16 cellular contexts compared by ENCODE assay signal in the genomic region with DNA sequence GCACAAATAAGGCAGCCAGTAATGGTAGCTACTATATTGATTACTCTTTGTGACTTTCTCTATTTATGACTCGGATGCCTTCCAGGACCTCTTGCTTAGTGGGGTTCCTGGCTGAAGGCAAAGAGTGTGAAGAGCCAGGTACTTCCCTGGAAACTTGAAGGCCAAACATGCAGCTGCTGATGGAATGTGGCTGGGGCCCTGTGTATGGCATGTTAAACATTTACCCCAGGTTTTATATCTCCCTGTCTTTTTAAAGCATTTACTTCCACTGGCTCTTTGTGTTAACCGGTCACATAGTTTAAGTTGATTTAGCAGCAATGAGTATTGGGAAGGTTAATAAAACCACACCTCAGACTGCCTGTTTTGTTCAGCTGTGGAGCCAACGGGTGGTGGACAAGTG.
"Had no signal": no experiment of that assay in that cellular context is flagged by ENCODE, and none has a peak within 500 bp of the region (broad histone marks: within the 10 kb centered on the region; RNA-seq: fewer than 3 reads in every experiment).

No MANE protein-coding gene starts in this region.

- H3K36me3 Mint-ChIP-seq: WTC11 had no signal

- H3K9me3 ChIP-seq: right atrium auricular region, tibial nerve had no signal

- ATAC-seq: activated CD4-positive, alpha-beta T cell treated with anti-CD3 and anti-CD28 coated beads for 36 hours; activated CD8-positive, alpha-beta T cell treated with anti-CD3 and anti-CD28 coated beads for 36 hours; activated T-helper 17 cell treated with anti-CD3 and anti-CD28 coated beads, Interleukin-2, amount 50 U/mL, for 72 hours; effector memory CD8-positive, alpha-beta T cell; left ventricle myocardium superior; WTC11 had no signal

- H3K27ac ChIP-seq: right atrium auricular region, tibial nerve had no signal

- H3K27me3 Mint-ChIP-seq: activated CD4-positive, alpha-beta T cell treated with anti-CD3 and anti-CD28 coated beads for 36 hours; activated CD8-positive, alpha-beta T cell treated with anti-CD3 and anti-CD28 coated beads for 36 hours; activated naive CD8-positive, alpha-beta T cell treated with anti-CD3 and anti-CD28 coated beads, Interleukin-2, amount 10 ng/mL, durations not matched to agents 7 days and 5 days; activated T-helper 17 cell treated with anti-CD3 and anti-CD28 coated beads, Interleukin-2, amount 50 U/mL, for 72 hours; effector memory CD8-positive, alpha-beta T cell; stimulated activated naive CD8-positive, alpha-beta T cell treated with anti-CD3 and anti-CD28 coated beads, Interleukin-15, Interleukin-2, amounts not matched to agents 100 ng/mL and 50 ng/mL, for 24 hours had no signal

- H3K27ac Mint-ChIP-seq: activated CD8-positive, alpha-beta T cell treated with anti-CD3 and anti-CD28 coated beads for 36 hours; activated naive CD8-positive, alpha-beta T cell treated with anti-CD3 and anti-CD28 coated beads, Interleukin-2, amount 10 ng/mL, durations not matched to agents 7 days and 5 days; activated T-helper 17 cell treated with anti-CD3 and anti-CD28 coated beads, Interleukin-2, amount 50 U/mL, for 72 hours; effector memory CD8-positive, alpha-beta T cell; memory B cell; nephron progenitor cell; stimulated activated naive CD8-positive, alpha-beta T cell treated with anti-CD3 and anti-CD28 coated beads, Interleukin-15, Interleukin-2, amounts not matched to agents 100 ng/mL and 50 ng/mL, for 24 hours; WTC11 had no signal

- H3K4me3 Mint-ChIP-seq: activated CD4-positive, alpha-beta T cell treated with anti-CD3 and anti-CD28 coated beads for 36 hours; activated CD8-positive, alpha-beta T cell treated with anti-CD3 and anti-CD28 coated beads for 36 hours; activated naive CD8-positive, alpha-beta T cell treated with anti-CD3 and anti-CD28 coated beads, Interleukin-2, amount 10 ng/mL, durations not matched to agents 7 days and 5 days; activated T-helper 17 cell treated with anti-CD3 and anti-CD28 coated beads, Interleukin-2, amount 50 U/mL, for 72 hours; effector memory CD8-positive, alpha-beta T cell; memory B cell; nephron progenitor cell; stimulated activated naive CD8-positive, alpha-beta T cell treated with anti-CD3 and anti-CD28 coated beads, Interleukin-15, Interleukin-2, amounts not matched to agents 100 ng/mL and 50 ng/mL, for 24 hours; WTC11 had no signal

- H3K4me3 ChIP-seq: right atrium auricular region, tibial nerve had no signal

- H3K9me3 Mint-ChIP-seq: memory B cell; stimulated activated naive CD8-positive, alpha-beta T cell treated with anti-CD3 and anti-CD28 coated beads, Interleukin-15, Interleukin-2, amounts not matched to agents 100 ng/mL and 50 ng/mL, for 24 hours had no signal

- H3K4me1 Mint-ChIP-seq: activated CD4-positive, alpha-beta T cell treated with anti-CD3 and anti-CD28 coated beads for 36 hours; activated T-helper 17 cell treated with anti-CD3 and anti-CD28 coated beads, Interleukin-2, amount 50 U/mL, for 72 hours; memory B cell; WTC11 had no signal

- DNase-seq: activated CD4-positive, alpha-beta T cell treated with anti-CD3 and anti-CD28 coated beads for 36 hours; activated CD8-positive, alpha-beta T cell treated with anti-CD3 and anti-CD28 coated beads for 36 hours; activated naive CD4-positive, alpha-beta T cell treated with Interleukin-2 at 50 U/mL for 16 hours; activated naive CD8-positive, alpha-beta T cell treated with anti-CD3 and anti-CD28 coated beads, Interleukin-2, amount 10 ng/mL, durations not matched to agents 7 days and 5 days; activated T-cell treated with anti-CD3 and anti-CD28 coated beads, Interleukin-2, amount 50 U/mL, for 1 hour; amygdala; effector memory CD8-positive, alpha-beta T cell; left ventricle myocardium superior; nephron progenitor cell; occipital lobe had no signal

- H3K36me3 ChIP-seq: right atrium auricular region, tibial nerve had no signal

- H3K4me1 ChIP-seq: right atrium auricular region had no signal

- H3K27me3 ChIP-seq: right atrium auricular region, tibial nerve had no signal
